In the genomic region with DNA sequence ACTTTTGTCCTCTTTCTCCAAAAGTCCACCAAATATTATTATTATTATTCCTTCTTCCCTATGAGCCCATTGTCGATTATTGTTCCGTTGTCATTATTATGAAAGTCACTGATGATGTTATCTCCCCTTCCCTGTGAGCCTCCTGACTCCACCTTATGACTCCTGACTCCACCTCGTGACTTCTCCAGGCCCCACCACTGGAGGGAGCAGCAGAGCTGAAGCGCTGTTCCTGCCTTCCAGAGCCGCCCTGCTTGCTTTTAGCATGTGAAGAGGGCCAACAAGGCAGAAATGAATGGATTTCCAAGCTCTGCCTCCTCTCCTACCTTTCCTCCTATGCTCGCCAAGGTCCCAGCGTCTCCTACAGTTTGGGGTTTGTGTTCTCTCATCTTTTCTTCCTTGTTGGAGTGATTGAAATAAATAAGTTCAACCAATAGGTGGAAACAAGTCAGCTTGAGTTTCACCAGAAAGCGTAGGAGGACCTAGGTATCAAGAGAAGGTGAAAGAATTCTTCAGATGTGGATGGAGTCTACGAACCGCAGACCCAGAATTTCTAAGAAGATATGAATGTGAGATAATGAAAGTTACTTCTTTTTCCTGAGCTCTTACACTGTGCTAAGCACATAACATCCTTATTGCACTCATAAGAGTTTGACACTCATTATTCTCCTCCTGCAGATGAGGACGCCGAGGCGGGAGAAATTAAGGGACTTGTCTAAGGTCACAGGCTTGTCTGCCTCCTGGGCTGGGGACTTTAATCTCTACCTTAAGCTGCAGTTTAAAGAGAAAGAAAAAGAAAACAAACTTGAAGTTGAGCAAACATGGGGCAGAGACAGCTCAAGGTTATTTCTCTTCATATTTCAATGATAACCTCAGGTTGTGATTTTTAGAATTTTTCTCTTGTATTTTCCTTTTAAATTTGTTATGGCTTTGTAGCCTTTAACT, we compare ENCODE assay signal across 1 cellular context.
TF ChIP-seq lines count a peak whose summit lies in the region.

No MANE protein-coding gene starts in this region.

TF ChIP-seq in K562, 482 proteins besides CTCF, POLR2A, EP300 and RAD21 (continued from another document and continues in another):
- TF ChIP-seq, protein P1, sequence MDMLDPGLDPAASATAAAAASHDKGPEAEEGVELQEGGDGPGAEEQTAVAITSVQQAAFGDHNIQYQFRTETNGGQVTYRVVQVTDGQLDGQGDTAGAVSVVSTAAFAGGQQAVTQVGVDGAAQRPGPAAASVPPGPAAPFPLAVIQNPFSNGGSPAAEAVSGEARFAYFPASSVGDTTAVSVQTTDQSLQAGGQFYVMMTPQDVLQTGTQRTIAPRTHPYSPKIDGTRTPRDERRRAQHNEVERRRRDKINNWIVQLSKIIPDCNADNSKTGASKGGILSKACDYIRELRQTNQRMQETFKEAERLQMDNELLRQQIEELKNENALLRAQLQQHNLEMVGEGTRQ (CRISPR knock-in tag; IDR thresholded peaks at IDR 0.05) = peak; percentile 59
- TF ChIP-seq CREB1 (IDR thresholded peaks at IDR 0.05) (no peak), CREB1 (CRISPR knock-in tag; IDR thresholded peaks at IDR 0.05) (no peak), DACH1 (IDR thresholded peaks at IDR 0.05; ENCODE audit: partially characterized antibody) (peak; percentile 33), ATF1 (CRISPR knock-in tag; IDR thresholded peaks at IDR 0.05) (no peak), ATF1 (tag; IDR thresholded peaks at IDR 0.05) (no peak), NFIC (IDR thresholded peaks at IDR 0.05) (no peak), FOXK1 (CRISPR knock-in tag; IDR thresholded peaks at IDR 0.05; ENCODE audit: borderline replicate concordance) (no peak), KAT2B (IDR thresholded peaks at IDR 0.05; ENCODE audit: low read depth, low read length) (no peak), YY1 (IDR thresholded peaks at IDR 0.05; ENCODE audit: borderline replicate concordance in 1 of 3, control insufficient read depth in 1 of 3, extremely low read depth in 1 of 3, insufficient read depth in 3 of 3, insufficient read length in 1 of 3, insufficient replicate concordance in 2 of 3, low read depth in 1 of 3, low read length in 2 of 3) (no peak), ZNF239 (CRISPR knock-in tag; IDR thresholded peaks at IDR 0.05) (no peak), TOE1 (IDR thresholded peaks at IDR 0.05; ENCODE audit: borderline replicate concordance) (peak; percentile 89), TOE1 (CRISPR knock-in tag; IDR thresholded peaks at IDR 0.05; ENCODE audit: borderline replicate concordance, low read depth) (no peak), POLR2B (IDR thresholded peaks at IDR 0.05; ENCODE audit: low read depth, partially characterized antibody) (no peak), ZNF143 (CRISPR knock-in tag; IDR thresholded peaks at IDR 0.05) (no peak), CBFA2T3 (IDR thresholded peaks at IDR 0.05) (no peak), MAFG (tag; conservative IDR thresholded peaks at IDR 0.05) (0 out of 2 replicates have a peak, but pooled peaks have one; percentile 7), BRF1 (IDR thresholded peaks at IDR 0.05; ENCODE audit: borderline replicate concordance, extremely low read depth, insufficient read length) (no peak), ZNF274 (IDR thresholded peaks at IDR 0.05; ENCODE audit: borderline replicate concordance, low read depth, low read length) (no peak), ZBED1 (IDR thresholded peaks at IDR 0.05) (no peak), RBM39 (optimal IDR thresholded peaks at IDR 0.05; ENCODE audit: low read depth, low read length) (no peak), TEAD4 (IDR thresholded peaks at IDR 0.05; ENCODE audit: low read length) (no peak), TEAD4 (CRISPR knock-in tag; IDR thresholded peaks at IDR 0.05; ENCODE audit: borderline replicate concordance) (no peak), CREM (IDR thresholded peaks at IDR 0.05; ENCODE audit: low read depth) (peak; percentile 39; the same call in 1 of the 2 replicates), MTA1 (IDR thresholded peaks at IDR 0.05; ENCODE audit: borderline replicate concordance) (no peak), RAD51 (IDR thresholded peaks at IDR 0.05; ENCODE audit: borderline replicate concordance, low read depth) (peak; percentile 52; the same call in 1 of the 2 replicates), FOSL1 (tag; conservative IDR thresholded peaks at IDR 0.05) (no peak), NBN (IDR thresholded peaks at IDR 0.05; ENCODE audit: low read depth) (no peak), SMC3 (conservative IDR thresholded peaks at IDR 0.05; ENCODE audit: insufficient read depth, low read depth, low read length) (peak; percentile 40; the same call in 1 of the 2 replicates), SMAD1 (IDR thresholded peaks at IDR 0.05; ENCODE audit: low read depth, low read length, partially characterized antibody) (no peak), ZNF140 (CRISPR knock-in tag; IDR thresholded peaks at IDR 0.05) (no peak), TAF15 (IDR thresholded peaks at IDR 0.05; ENCODE audit: low read depth, low read length) (no peak), THRAP3 (IDR thresholded peaks at IDR 0.05; ENCODE audit: borderline replicate concordance) (no peak), RBM15 (IDR thresholded peaks at IDR 0.05; ENCODE audit: insufficient read depth, low read length) (no peak), BHLHE40 (IDR thresholded peaks at IDR 0.05; ENCODE audit: low read length) (peak; percentile 51), C11orf30 (IDR thresholded peaks at IDR 0.05; ENCODE audit: low read depth) (0 out of 2 replicates have a peak, but pooled peaks have one; percentile 7), ZNF589 (CRISPR knock-in tag; IDR thresholded peaks at IDR 0.05; ENCODE audit: low read depth) (no peak), POLR2AphosphoS5 (IDR thresholded peaks at IDR 0.05; ENCODE audit: control insufficient read depth, insufficient read depth, low read depth, low read length) (no peak), MIER1 (IDR thresholded peaks at IDR 0.05; ENCODE audit: low read depth) (no peak), ZNF253 (CRISPR knock-in tag; conservative IDR thresholded peaks at IDR 0.05) (no peak), MYC (IDR thresholded peaks at IDR 0.05; ENCODE audit: low read depth, low read length) (peak; percentile 56), MYC (CRISPR knock-in tag; IDR thresholded peaks at IDR 0.05; ENCODE audit: borderline replicate concordance, low read depth) (no peak), ZEB2 (IDR thresholded peaks at IDR 0.05) (no peak), KLF16 (IDR thresholded peaks at IDR 0.05) (peak; percentile 18; the same call in 1 of the 2 replicates), BRD9 (IDR thresholded peaks at IDR 0.05; ENCODE audit: low read depth, partially characterized antibody) (no peak), MED1 (CRISPR knock-in tag; IDR thresholded peaks at IDR 0.05; ENCODE audit: borderline replicate concordance) (no peak), ZNF41 (CRISPR knock-in tag; conservative IDR thresholded peaks at IDR 0.05) (no peak), ILF3 (IDR thresholded peaks at IDR 0.05; ENCODE audit: borderline replicate concordance) (no peak), L3MBTL2 (IDR thresholded peaks at IDR 0.05) (0 out of 2 replicates have a peak, but pooled peaks have one; percentile 18), ERF (CRISPR knock-in tag; IDR thresholded peaks at IDR 0.05) (0 out of 2 replicates have a peak, but pooled peaks have one; percentile 14)
- TF ChIP-seq, protein P2, sequence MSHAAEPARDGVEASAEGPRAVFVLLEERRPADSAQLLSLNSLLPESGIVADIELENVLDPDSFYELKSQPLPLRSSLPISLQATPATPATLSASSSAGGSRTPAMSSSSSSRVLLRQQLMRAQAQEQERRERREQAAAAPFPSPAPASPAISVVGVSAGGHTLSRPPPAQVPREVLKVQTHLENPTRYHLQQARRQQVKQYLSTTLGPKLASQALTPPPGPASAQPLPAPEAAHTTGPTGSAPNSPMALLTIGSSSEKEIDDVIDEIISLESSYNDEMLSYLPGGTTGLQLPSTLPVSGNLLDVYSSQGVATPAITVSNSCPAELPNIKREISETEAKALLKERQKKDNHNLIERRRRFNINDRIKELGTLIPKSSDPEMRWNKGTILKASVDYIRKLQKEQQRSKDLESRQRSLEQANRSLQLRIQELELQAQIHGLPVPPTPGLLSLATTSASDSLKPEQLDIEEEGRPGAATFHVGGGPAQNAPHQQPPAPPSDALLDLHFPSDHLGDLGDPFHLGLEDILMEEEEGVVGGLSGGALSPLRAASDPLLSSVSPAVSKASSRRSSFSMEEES (CRISPR knock-in tag; IDR thresholded peaks at IDR 0.05) = peak; percentile 82
- TF ChIP-seq, protein P3, sequence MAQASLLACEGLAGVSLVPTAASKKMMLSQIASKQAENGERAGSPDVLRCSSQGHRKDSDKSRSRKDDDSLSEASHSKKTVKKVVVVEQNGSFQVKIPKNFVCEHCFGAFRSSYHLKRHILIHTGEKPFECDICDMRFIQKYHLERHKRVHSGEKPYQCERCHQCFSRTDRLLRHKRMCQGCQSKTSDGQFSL (CRISPR knock-in tag; IDR thresholded peaks at IDR 0.05) = no peak
- TF ChIP-seq, protein P3 (tag; IDR thresholded peaks at IDR 0.05) = no peak
- TF ChIP-seq, protein P4, sequence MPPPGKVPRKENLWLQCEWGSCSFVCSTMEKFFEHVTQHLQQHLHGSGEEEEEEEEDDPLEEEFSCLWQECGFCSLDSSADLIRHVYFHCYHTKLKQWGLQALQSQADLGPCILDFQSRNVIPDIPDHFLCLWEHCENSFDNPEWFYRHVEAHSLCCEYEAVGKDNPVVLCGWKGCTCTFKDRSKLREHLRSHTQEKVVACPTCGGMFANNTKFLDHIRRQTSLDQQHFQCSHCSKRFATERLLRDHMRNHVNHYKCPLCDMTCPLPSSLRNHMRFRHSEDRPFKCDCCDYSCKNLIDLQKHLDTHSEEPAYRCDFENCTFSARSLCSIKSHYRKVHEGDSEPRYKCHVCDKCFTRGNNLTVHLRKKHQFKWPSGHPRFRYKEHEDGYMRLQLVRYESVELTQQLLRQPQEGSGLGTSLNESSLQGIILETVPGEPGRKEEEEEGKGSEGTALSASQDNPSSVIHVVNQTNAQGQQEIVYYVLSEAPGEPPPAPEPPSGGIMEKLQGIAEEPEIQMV (tag; conservative IDR thresholded peaks at IDR 0.05; ENCODE audit: low read depth) = no peak
- TF ChIP-seq, protein P5, sequence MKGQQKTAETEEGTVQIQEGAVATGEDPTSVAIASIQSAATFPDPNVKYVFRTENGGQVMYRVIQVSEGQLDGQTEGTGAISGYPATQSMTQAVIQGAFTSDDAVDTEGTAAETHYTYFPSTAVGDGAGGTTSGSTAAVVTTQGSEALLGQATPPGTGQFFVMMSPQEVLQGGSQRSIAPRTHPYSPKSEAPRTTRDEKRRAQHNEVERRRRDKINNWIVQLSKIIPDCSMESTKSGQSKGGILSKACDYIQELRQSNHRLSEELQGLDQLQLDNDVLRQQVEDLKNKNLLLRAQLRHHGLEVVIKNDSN (CRISPR knock-in tag; IDR thresholded peaks at IDR 0.05) = peak; percentile 64
- TF ChIP-seq, protein P6, sequence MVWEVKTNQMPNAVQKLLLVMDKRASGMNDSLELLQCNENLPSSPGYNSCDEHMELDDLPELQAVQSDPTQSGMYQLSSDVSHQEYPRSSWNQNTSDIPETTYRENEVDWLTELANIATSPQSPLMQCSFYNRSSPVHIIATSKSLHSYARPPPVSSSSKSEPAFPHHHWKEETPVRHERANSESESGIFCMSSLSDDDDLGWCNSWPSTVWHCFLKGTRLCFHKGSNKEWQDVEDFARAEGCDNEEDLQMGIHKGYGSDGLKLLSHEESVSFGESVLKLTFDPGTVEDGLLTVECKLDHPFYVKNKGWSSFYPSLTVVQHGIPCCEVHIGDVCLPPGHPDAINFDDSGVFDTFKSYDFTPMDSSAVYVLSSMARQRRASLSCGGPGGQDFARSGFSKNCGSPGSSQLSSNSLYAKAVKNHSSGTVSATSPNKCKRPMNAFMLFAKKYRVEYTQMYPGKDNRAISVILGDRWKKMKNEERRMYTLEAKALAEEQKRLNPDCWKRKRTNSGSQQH (CRISPR knock-in tag; IDR thresholded peaks at IDR 0.05) = no peak
- TF ChIP-seq, protein P7, sequence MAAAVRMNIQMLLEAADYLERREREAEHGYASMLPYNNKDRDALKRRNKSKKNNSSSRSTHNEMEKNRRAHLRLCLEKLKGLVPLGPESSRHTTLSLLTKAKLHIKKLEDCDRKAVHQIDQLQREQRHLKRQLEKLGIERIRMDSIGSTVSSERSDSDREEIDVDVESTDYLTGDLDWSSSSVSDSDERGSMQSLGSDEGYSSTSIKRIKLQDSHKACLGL (CRISPR knock-in tag; IDR thresholded peaks at IDR 0.05; ENCODE audit: borderline replicate concordance, poor library complexity, severe bottlenecking) = no peak
- TF ChIP-seq, protein P8, sequence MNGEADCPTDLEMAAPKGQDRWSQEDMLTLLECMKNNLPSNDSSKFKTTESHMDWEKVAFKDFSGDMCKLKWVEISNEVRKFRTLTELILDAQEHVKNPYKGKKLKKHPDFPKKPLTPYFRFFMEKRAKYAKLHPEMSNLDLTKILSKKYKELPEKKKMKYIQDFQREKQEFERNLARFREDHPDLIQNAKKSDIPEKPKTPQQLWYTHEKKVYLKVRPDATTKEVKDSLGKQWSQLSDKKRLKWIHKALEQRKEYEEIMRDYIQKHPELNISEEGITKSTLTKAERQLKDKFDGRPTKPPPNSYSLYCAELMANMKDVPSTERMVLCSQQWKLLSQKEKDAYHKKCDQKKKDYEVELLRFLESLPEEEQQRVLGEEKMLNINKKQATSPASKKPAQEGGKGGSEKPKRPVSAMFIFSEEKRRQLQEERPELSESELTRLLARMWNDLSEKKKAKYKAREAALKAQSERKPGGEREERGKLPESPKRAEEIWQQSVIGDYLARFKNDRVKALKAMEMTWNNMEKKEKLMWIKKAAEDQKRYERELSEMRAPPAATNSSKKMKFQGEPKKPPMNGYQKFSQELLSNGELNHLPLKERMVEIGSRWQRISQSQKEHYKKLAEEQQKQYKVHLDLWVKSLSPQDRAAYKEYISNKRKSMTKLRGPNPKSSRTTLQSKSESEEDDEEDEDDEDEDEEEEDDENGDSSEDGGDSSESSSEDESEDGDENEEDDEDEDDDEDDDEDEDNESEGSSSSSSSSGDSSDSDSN (IDR thresholded peaks at IDR 0.05; ENCODE audit: borderline replicate concordance in 1 of 2, low read depth in 2 of 2, low read length in 2 of 2) = no peak
- TF ChIP-seq, protein P9, sequence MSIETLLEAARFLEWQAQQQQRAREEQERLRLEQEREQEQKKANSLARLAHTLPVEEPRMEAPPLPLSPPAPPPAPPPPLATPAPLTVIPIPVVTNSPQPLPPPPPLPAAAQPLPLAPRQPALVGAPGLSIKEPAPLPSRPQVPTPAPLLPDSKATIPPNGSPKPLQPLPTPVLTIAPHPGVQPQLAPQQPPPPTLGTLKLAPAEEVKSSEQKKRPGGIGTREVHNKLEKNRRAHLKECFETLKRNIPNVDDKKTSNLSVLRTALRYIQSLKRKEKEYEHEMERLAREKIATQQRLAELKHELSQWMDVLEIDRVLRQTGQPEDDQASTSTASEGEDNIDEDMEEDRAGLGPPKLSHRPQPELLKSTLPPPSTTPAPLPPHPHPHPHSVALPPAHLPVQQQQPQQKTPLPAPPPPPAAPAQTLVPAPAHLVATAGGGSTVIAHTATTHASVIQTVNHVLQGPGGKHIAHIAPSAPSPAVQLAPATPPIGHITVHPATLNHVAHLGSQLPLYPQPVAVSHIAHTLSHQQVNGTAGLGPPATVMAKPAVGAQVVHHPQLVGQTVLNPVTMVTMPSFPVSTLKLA (conservative IDR thresholded peaks at IDR 0.05) = peak; percentile 36 to 43; a peak in 1 of 4 replicates
